In the genomic region with DNA sequence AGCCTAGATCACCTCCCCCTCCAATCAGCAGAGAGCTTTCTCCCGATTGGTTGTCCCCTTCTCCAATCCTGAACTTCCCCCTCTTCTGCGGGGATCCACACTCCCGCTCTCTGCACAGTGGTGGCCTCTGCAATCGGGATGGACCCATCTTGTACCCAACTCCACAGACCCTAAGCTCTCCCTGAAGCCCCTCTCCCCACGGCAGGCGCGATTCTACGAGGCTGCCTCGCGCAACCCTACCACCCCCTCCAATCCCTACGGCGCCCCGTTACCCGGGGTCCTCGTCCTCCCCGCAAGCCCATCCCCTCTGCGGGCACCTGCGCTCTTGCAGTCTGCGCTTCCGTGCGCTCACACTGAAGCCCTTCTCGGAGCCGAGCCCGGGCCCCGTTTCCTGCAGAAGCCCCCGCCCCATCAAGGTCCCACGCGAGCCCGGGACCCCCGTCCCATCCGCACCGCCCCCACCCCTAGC, we compare ENCODE assay signal across 1 cellular context.
A peak's percentile ranks its signal among the peaks of the same experiment; 100 is the strongest.
TF ChIP-seq lines count a peak whose summit lies in the region.

No MANE protein-coding gene starts in this region.

TF ChIP-seq in HepG2, 621 proteins besides CTCF, POLR2A, EP300 and RAD21 (continued from another document and continues in another):
- TF ChIP-seq, protein P1, sequence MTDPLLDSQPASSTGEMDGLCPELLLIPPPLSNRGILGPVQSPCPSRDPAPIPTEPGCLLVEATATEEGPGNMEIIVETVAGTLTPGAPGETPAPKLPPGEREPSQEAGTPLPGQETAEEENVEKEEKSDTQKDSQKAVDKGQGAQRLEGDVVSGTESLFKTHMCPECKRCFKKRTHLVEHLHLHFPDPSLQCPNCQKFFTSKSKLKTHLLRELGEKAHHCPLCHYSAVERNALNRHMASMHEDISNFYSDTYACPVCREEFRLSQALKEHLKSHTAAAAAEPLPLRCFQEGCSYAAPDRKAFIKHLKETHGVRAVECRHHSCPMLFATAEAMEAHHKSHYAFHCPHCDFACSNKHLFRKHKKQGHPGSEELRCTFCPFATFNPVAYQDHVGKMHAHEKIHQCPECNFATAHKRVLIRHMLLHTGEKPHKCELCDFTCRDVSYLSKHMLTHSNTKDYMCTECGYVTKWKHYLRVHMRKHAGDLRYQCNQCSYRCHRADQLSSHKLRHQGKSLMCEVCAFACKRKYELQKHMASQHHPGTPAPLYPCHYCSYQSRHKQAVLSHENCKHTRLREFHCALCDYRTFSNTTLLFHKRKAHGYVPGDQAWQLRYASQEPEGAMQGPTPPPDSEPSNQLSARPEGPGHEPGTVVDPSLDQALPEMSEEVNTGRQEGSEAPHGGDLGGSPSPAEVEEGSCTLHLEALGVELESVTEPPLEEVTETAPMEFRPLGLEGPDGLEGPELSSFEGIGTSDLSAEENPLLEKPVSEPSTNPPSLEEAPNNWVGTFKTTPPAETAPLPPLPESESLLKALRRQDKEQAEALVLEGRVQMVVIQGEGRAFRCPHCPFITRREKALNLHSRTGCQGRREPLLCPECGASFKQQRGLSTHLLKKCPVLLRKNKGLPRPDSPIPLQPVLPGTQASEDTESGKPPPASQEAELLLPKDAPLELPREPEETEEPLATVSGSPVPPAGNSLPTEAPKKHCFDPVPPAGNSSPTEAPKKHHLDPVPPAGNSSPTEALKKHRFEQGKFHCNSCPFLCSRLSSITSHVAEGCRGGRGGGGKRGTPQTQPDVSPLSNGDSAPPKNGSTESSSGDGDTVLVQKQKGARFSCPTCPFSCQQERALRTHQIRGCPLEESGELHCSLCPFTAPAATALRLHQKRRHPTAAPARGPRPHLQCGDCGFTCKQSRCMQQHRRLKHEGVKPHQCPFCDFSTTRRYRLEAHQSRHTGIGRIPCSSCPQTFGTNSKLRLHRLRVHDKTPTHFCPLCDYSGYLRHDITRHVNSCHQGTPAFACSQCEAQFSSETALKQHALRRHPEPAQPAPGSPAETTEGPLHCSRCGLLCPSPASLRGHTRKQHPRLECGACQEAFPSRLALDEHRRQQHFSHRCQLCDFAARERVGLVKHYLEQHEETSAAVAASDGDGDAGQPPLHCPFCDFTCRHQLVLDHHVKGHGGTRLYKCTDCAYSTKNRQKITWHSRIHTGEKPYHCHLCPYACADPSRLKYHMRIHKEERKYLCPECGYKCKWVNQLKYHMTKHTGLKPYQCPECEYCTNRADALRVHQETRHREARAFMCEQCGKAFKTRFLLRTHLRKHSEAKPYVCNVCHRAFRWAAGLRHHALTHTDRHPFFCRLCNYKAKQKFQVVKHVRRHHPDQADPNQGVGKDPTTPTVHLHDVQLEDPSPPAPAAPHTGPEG (CRISPR knock-in tag; IDR thresholded peaks at IDR 0.05) = no peak
- TF ChIP-seq ZZZ3 (CRISPR knock-in tag; IDR thresholded peaks at IDR 0.05; ENCODE audit: borderline replicate concordance) (no peak), PPARG (CRISPR knock-in tag; conservative IDR thresholded peaks at IDR 0.05) (0 out of 2 replicates have a peak, but pooled peaks have one; percentile 14), KLF6 (CRISPR knock-in tag; IDR thresholded peaks at IDR 0.05) (no peak; the same call in 1 of the 2 replicates), CEBPB (IDR thresholded peaks at IDR 0.05; ENCODE audit: borderline replicate concordance, low read depth, low read length) (no peak), ZFP90 (CRISPR knock-in tag; IDR thresholded peaks at IDR 0.05; ENCODE audit: borderline replicate concordance) (no peak), SSRP1 (CRISPR knock-in tag; IDR thresholded peaks at IDR 0.05) (no peak), JUND (CRISPR knock-in tag; IDR thresholded peaks at IDR 0.05) (no peak), SPEN (CRISPR knock-in tag; IDR thresholded peaks at IDR 0.05; ENCODE audit: low read depth) (peak; percentile 29; the same call in 1 of the 2 replicates), HNF4A (CRISPR knock-in tag; IDR thresholded peaks at IDR 0.05) (no peak), NBN (conservative IDR thresholded peaks at IDR 0.05) (no peak), KDM3A (CRISPR knock-in tag; IDR thresholded peaks at IDR 0.05; ENCODE audit: low read depth) (no peak), BHLHE40 (IDR thresholded peaks at IDR 0.05; ENCODE audit: low read length) (no peak), FOXJ3 (CRISPR knock-in tag; IDR thresholded peaks at IDR 0.05; ENCODE audit: borderline replicate concordance) (no peak), SMAD3 (CRISPR knock-in tag; IDR thresholded peaks at IDR 0.05) (no peak), SIN3A (IDR thresholded peaks at IDR 0.05; ENCODE audit: borderline replicate concordance, low read depth, low read length) (peak; percentile 74; the same call in 1 of the 2 replicates), MED13 (CRISPR knock-in tag; IDR thresholded peaks at IDR 0.05) (no peak), GLI4 (CRISPR knock-in tag; IDR thresholded peaks at IDR 0.05; ENCODE audit: borderline replicate concordance) (no peak), RAD51 (IDR thresholded peaks at IDR 0.05; ENCODE audit: borderline replicate concordance) (no peak), FOXO1 (CRISPR knock-in tag; IDR thresholded peaks at IDR 0.05) (no peak), SMARCC2 (IDR thresholded peaks at IDR 0.05) (no peak), XRCC5 (optimal IDR thresholded peaks at IDR 0.05; ENCODE audit: low read length) (no peak), ZNF260 (CRISPR knock-in tag; IDR thresholded peaks at IDR 0.05; ENCODE audit: borderline replicate concordance, low read depth) (no peak), ZNF251 (CRISPR knock-in tag; IDR thresholded peaks at IDR 0.05) (no peak), EZH2 (conservative IDR thresholded peaks at IDR 0.05; ENCODE audit: low read depth, low read length) (no peak), ZNF354B (CRISPR knock-in tag; IDR thresholded peaks at IDR 0.05) (no peak), ADNP (CRISPR knock-in tag; IDR thresholded peaks at IDR 0.05) (no peak), RCOR2 (CRISPR knock-in tag; IDR thresholded peaks at IDR 0.05) (no peak), ZNF337 (CRISPR knock-in tag; IDR thresholded peaks at IDR 0.05; ENCODE audit: borderline replicate concordance, low read depth) (no peak)
- TF ChIP-seq, protein P2, sequence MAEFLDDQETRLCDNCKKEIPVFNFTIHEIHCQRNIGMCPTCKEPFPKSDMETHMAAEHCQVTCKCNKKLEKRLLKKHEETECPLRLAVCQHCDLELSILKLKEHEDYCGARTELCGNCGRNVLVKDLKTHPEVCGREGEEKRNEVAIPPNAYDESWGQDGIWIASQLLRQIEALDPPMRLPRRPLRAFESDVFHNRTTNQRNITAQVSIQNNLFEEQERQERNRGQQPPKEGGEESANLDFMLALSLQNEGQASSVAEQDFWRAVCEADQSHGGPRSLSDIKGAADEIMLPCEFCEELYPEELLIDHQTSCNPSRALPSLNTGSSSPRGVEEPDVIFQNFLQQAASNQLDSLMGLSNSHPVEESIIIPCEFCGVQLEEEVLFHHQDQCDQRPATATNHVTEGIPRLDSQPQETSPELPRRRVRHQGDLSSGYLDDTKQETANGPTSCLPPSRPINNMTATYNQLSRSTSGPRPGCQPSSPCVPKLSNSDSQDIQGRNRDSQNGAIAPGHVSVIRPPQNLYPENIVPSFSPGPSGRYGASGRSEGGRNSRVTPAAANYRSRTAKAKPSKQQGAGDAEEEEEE (CRISPR knock-in tag; IDR thresholded peaks at IDR 0.05; ENCODE audit: borderline replicate concordance) = no peak
- TF ChIP-seq, protein P3, sequence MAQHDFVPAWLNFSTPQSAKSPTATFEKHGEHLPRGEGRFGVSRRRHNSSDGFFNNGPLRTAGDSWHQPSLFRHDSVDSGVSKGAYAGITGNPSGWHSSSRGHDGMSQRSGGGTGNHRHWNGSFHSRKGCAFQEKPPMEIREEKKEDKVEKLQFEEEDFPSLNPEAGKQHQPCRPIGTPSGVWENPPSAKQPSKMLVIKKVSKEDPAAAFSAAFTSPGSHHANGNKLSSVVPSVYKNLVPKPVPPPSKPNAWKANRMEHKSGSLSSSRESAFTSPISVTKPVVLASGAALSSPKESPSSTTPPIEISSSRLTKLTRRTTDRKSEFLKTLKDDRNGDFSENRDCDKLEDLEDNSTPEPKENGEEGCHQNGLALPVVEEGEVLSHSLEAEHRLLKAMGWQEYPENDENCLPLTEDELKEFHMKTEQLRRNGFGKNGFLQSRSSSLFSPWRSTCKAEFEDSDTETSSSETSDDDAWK (CRISPR knock-in tag; IDR thresholded peaks at IDR 0.05) = no peak
- TF ChIP-seq, protein P4, sequence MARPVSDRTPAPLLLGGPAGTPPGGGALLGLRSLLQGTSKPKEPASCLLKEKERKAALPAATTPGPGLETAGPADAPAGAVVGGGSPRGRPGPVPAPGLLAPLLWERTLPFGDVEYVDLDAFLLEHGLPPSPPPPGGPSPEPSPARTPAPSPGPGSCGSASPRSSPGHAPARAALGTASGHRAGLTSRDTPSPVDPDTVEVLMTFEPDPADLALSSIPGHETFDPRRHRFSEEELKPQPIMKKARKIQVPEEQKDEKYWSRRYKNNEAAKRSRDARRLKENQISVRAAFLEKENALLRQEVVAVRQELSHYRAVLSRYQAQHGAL (CRISPR knock-in tag; IDR thresholded peaks at IDR 0.05; ENCODE audit: not compliant biosample characterization) = no peak
- TF ChIP-seq, protein P5, sequence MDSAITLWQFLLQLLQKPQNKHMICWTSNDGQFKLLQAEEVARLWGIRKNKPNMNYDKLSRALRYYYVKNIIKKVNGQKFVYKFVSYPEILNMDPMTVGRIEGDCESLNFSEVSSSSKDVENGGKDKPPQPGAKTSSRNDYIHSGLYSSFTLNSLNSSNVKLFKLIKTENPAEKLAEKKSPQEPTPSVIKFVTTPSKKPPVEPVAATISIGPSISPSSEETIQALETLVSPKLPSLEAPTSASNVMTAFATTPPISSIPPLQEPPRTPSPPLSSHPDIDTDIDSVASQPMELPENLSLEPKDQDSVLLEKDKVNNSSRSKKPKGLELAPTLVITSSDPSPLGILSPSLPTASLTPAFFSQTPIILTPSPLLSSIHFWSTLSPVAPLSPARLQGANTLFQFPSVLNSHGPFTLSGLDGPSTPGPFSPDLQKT (CRISPR knock-in tag; IDR thresholded peaks at IDR 0.05; ENCODE audit: borderline replicate concordance) = no peak
- TF ChIP-seq, protein P6, sequence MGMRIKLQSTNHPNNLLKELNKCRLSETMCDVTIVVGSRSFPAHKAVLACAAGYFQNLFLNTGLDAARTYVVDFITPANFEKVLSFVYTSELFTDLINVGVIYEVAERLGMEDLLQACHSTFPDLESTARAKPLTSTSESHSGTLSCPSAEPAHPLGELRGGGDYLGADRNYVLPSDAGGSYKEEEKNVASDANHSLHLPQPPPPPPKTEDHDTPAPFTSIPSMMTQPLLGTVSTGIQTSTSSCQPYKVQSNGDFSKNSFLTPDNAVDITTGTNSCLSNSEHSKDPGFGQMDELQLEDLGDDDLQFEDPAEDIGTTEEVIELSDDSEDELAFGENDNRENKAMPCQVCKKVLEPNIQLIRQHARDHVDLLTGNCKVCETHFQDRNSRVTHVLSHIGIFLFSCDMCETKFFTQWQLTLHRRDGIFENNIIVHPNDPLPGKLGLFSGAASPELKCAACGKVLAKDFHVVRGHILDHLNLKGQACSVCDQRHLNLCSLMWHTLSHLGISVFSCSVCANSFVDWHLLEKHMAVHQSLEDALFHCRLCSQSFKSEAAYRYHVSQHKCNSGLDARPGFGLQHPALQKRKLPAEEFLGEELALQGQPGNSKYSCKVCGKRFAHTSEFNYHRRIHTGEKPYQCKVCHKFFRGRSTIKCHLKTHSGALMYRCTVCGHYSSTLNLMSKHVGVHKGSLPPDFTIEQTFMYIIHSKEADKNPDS (CRISPR knock-in tag; IDR thresholded peaks at IDR 0.05) = 0 out of 2 replicates have a peak, but pooled peaks have one; percentile 33
- TF ChIP-seq, protein P7, sequence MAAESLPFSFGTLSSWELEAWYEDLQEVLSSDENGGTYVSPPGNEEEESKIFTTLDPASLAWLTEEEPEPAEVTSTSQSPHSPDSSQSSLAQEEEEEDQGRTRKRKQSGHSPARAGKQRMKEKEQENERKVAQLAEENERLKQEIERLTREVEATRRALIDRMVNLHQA (CRISPR knock-in tag; IDR thresholded peaks at IDR 0.05) = no peak
- TF ChIP-seq, protein P8, sequence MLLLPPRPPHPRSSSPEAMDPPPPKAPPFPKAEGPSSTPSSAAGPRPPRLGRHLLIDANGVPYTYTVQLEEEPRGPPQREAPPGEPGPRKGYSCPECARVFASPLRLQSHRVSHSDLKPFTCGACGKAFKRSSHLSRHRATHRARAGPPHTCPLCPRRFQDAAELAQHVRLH (CRISPR knock-in tag; IDR thresholded peaks at IDR 0.05; ENCODE audit: borderline replicate concordance, low read depth) = 0 out of 2 replicates have a peak, but pooled peaks have one; percentile 17
- TF ChIP-seq, protein P9, sequence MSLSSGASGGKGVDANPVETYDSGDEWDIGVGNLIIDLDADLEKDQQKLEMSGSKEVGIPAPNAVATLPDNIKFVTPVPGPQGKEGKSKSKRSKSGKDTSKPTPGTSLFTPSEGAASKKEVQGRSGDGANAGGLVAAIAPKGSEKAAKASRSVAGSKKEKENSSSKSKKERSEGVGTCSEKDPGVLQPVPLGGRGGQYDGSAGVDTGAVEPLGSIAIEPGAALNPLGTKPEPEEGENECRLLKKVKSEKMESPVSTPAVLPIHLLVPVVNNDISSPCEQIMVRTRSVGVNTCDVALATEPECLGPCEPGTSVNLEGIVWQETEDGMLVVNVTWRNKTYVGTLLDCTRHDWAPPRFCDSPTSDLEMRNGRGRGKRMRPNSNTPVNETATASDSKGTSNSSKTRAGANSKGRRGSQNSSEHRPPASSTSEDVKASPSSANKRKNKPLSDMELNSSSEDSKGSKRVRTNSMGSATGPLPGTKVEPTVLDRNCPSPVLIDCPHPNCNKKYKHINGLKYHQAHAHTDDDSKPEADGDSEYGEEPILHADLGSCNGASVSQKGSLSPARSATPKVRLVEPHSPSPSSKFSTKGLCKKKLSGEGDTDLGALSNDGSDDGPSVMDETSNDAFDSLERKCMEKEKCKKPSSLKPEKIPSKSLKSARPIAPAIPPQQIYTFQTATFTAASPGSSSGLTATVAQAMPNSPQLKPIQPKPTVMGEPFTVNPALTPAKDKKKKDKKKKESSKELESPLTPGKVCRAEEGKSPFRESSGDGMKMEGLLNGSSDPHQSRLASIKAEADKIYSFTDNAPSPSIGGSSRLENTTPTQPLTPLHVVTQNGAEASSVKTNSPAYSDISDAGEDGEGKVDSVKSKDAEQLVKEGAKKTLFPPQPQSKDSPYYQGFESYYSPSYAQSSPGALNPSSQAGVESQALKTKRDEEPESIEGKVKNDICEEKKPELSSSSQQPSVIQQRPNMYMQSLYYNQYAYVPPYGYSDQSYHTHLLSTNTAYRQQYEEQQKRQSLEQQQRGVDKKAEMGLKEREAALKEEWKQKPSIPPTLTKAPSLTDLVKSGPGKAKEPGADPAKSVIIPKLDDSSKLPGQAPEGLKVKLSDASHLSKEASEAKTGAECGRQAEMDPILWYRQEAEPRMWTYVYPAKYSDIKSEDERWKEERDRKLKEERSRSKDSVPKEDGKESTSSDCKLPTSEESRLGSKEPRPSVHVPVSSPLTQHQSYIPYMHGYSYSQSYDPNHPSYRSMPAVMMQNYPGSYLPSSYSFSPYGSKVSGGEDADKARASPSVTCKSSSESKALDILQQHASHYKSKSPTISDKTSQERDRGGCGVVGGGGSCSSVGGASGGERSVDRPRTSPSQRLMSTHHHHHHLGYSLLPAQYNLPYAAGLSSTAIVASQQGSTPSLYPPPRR (CRISPR knock-in tag; IDR thresholded peaks at IDR 0.05; ENCODE audit: borderline replicate concordance) = no peak
- TF ChIP-seq, protein P10, sequence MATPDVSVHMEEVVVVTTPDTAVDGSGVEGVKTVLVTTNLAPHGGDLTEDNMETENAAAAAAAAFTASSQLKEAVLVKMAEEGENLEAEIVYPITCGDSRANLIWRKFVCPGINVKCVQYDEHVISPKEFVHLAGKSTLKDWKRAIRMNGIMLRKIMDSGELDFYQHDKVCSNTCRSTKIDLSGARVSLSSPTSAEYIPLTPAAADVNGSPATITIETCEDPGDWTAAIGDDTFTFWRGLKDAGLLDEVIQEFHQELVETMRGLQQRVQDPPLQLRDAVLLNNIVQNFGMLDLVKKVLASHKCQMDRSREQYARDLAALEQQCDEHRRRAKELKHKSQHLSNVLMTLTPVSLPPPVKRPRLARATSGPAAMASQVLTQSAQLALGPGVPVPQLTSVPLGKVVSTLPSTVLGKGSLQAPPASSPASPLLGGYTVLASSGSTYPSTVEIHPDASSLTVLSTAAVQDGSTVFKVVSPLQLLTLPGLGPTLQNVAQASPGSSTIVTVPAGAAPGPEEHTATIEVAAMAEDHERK (CRISPR knock-in tag; IDR thresholded peaks at IDR 0.05; ENCODE audit: low read depth) = no peak
